In the genomic region with DNA sequence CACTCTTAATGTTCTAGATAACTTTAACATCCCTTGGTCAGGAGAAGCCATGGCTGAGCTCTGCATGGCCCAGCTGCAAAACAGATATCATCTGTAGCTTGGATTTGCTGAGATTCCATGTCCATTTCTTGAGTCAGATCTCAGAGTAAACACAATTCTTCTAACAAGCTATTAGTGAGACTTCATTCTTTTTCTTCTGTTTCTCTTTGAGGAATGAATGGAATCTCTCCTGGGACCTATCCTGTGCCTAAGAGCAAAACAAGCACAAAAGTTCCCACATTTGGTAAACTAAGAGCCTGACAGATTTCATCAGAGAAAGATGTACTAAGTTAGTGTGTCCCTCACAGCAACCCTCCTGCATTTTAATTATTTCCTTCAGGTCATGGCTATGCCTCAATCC, we compare ENCODE assay signal across 10 cellular contexts.
A peak's percentile ranks its signal among the peaks of the same experiment; 100 is the strongest.
DNase-seq lines count a peak whose midpoint lies in the region; ATAC-seq and TF ChIP-seq lines count a peak whose summit lies in the region.
"Had no signal": no experiment of that assay in that cellular context is flagged by ENCODE, and none has a peak within 500 bp of the region (broad histone marks: within the 10 kb centered on the region; RNA-seq: fewer than 3 reads in every experiment).

No MANE protein-coding gene starts in this region.

- no peak overlapping the region for H2AFZ ChIP-seq in GM23338

- peaks cover 5% of the 10 kb centered on the region for H3K27me3 Mint-ChIP-seq in GM23338 (ENCODE audit: insufficient read depth, low read depth, poor library complexity)
- no peaks in the 10 kb centered on the region for H3K27me3 Mint-ChIP-seq in activated naive CD8-positive, alpha-beta T cell

- H3K27ac Mint-ChIP-seq in GM23338: no peak overlapping the region
- peak overlapping the region; percentile 93 for H3K27ac Mint-ChIP-seq in activated naive CD8-positive, alpha-beta T cell

- intact Hi-C loops in left cardiac atrium (cut with DNase I): no loop called here

- H3K79me2 ChIP-seq in GM23338 (replicated peaks; ENCODE audit: insufficient read depth): no peaks in the 10 kb centered on the region

- H3K27me3 ChIP-seq in GM23338 (ENCODE audit: insufficient read depth): no peaks in the 10 kb centered on the region

- no peaks in the 10 kb centered on the region for H3F3A ChIP-seq in GM23338 (replicated peaks; ENCODE audit: low read depth)

- no peak overlapping the region for H3K4me2 ChIP-seq in GM23338

- no peak overlapping the region for H3K4me3 Mint-ChIP-seq in GM23338
- no peak overlapping the region for H3K4me3 Mint-ChIP-seq in activated naive CD8-positive, alpha-beta T cell

- peak overlapping the region; percentile 36; the same call in 1 of the 2 replicates for H3K27ac ChIP-seq in GM23338 (ENCODE audit: low read depth)

- H3K36me3 ChIP-seq in GM23338 (ENCODE audit: insufficient read depth): no peaks in the 10 kb centered on the region

- peaks cover 12% of the 10 kb centered on the region for H3K9me2 ChIP-seq in GM23338 (ENCODE audit: insufficient read depth)

- ATAC-seq in GM23338 (no peak), left cardiac atrium (peak; percentile 35 to 60), HG02610 (IDR thresholded peaks at IDR 0.05; ENCODE audit: unreplicated experiment) (no peak)
- ATAC-seq: left lobe of liver had no signal

- H3K36me3 Mint-ChIP-seq in GM23338 (ENCODE audit: low read depth): no peaks in the 10 kb centered on the region; the same call in 2 of the 3 replicates
- H3K36me3 Mint-ChIP-seq in activated naive CD8-positive, alpha-beta T cell: peaks cover 40% of the 10 kb centered on the region

- peaks cover 29% of the 10 kb centered on the region for H3K4me1 ChIP-seq in GM23338 (ENCODE audit: insufficient read depth)

- H3K4me1 Mint-ChIP-seq in GM23338: peaks cover 45% of the 10 kb centered on the region
- peaks cover 85% of the 10 kb centered on the region for H3K4me1 Mint-ChIP-seq in activated naive CD8-positive, alpha-beta T cell (ENCODE audit: low read depth)

- in situ Hi-C loops in G401 (cut with HindIII; ENCODE audit: low sequenced_read_pairs): loop anchor here (5.0 kb wide), 1 partner anchor 98 kb away; no protein-coding TSS in a partner anchor

- no peak for TF ChIP-seq CTCF in GM23338 (conservative IDR thresholded peaks at IDR 0.05; ENCODE audit: low read depth in 2 of 2)

- no peak for DNase-seq in GM23338 (ENCODE audit: low spot score)
- no peak for DNase-seq in left cardiac atrium
- peak; percentile 46 for DNase-seq in stromal cell of bone marrow (ENCODE audit: low read depth)
- no peak for DNase-seq in G401 (ENCODE audit: low spot score)
- DNase-seq in NCI-H187 treated with DMSO at 0.1 percent for 48 hours (lab: John Stamatoyannopoulos, UW): no peak
- DNase-seq: anterior cingulate cortex, NCI-H1105 had no signal

- H3K4me3 ChIP-seq in GM23338: no peak overlapping the region

- no peaks in the 10 kb centered on the region; the same call in 2 of the 3 replicates for H3K9me3 Mint-ChIP-seq in GM23338
- H3K9me3 Mint-ChIP-seq in activated naive CD8-positive, alpha-beta T cell (ENCODE audit: low read depth): peaks cover 5% of the 10 kb centered on the region

- no peaks in the 10 kb centered on the region for H4K20me1 ChIP-seq in GM23338 (replicated peaks; ENCODE audit: insufficient read depth)

TF ChIP-seq in GM23338, 12 proteins besides CTCF, POLR2A, EP300 and RAD21 (continues in another document):
- TF ChIP-seq CREB1 (CRISPR knock-in tag; IDR thresholded peaks at IDR 0.05; ENCODE audit: low read depth) (no peak), ZNF462 (CRISPR knock-in tag; IDR thresholded peaks at IDR 0.05) (no peak), EZH2phosphoT487 (IDR thresholded peaks at IDR 0.05; ENCODE audit: unreplicated experiment) (no peak), POLR2AphosphoS5 (IDR thresholded peaks at IDR 0.05; ENCODE audit: low read depth) (no peak), ZNF331 (CRISPR knock-in tag; IDR thresholded peaks at IDR 0.05; ENCODE audit: low read depth) (no peak), EZH2 (IDR thresholded peaks at IDR 0.05; ENCODE audit: low read depth, unreplicated experiment) (no peak), ZNF114 (CRISPR knock-in tag; IDR thresholded peaks at IDR 0.05) (no peak), NANOG (IDR thresholded peaks at IDR 0.05; ENCODE audit: borderline replicate concordance) (no peak), STAT1 (IDR thresholded peaks at IDR 0.05; ENCODE audit: unreplicated experiment) (no peak), JUNB (IDR thresholded peaks at IDR 0.05; ENCODE audit: unreplicated experiment) (no peak)
- TF ChIP-seq, protein P1, sequence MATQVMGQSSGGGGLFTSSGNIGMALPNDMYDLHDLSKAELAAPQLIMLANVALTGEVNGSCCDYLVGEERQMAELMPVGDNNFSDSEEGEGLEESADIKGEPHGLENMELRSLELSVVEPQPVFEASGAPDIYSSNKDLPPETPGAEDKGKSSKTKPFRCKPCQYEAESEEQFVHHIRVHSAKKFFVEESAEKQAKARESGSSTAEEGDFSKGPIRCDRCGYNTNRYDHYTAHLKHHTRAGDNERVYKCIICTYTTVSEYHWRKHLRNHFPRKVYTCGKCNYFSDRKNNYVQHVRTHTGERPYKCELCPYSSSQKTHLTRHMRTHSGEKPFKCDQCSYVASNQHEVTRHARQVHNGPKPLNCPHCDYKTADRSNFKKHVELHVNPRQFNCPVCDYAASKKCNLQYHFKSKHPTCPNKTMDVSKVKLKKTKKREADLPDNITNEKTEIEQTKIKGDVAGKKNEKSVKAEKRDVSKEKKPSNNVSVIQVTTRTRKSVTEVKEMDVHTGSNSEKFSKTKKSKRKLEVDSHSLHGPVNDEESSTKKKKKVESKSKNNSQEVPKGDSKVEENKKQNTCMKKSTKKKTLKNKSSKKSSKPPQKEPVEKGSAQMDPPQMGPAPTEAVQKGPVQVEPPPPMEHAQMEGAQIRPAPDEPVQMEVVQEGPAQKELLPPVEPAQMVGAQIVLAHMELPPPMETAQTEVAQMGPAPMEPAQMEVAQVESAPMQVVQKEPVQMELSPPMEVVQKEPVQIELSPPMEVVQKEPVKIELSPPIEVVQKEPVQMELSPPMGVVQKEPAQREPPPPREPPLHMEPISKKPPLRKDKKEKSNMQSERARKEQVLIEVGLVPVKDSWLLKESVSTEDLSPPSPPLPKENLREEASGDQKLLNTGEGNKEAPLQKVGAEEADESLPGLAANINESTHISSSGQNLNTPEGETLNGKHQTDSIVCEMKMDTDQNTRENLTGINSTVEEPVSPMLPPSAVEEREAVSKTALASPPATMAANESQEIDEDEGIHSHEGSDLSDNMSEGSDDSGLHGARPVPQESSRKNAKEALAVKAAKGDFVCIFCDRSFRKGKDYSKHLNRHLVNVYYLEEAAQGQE (IDR thresholded peaks at IDR 0.05; ENCODE audit: unreplicated experiment): no peak

Comparison
In these comparisons a context has a peak if more than half of its experiments do, and no peak if none do; other contexts are left out.
1. ATAC-seq: peak in left cardiac atrium (2 of 2); none in GM23338 (single experiment) and HG02610 (single experiment).